Comparison of ENCODE assay signal across 11 cellular contexts in the genomic region with DNA sequence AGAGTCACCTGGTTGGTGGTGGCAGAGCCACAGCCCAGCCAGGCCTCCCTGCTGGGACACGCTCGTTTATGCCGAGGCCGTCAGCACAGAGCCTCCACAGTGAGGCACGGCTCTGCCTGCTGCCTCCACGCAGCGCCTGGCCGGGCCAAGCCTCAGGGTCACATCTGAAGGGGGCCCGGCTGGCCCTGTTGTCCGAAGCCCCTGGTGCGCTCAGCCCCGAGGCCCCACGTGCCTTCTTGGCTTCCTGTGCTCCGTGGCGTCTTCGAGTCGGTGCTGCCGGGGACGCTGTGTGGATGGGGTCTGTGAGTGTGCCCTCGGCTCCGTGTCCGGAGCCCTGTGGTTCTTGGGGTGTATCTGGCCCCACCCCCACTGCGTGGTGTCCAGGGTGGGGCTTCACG. TPM values are rescaled to one million over a fixed set of nuclear protein-coding genes. Genes with fewer than 3 reads are reported as not detected.
DNase-seq lines count a peak whose midpoint lies in the region; ATAC-seq, FAIRE-seq and TF ChIP-seq lines count a peak whose summit lies in the region.
"Had no signal": no experiment of that assay in that cellular context is flagged by ENCODE, and none has a peak within 500 bp of the region (broad histone marks: within the 10 kb centered on the region; RNA-seq: fewer than 3 reads in every experiment).

No MANE protein-coding gene starts in this region.

- H3K9ac ChIP-seq in rectal smooth muscle tissue (ENCODE audit: low read length): no peak overlapping the region

- ATAC-seq in A549: no peak
- no peak for ATAC-seq in gastroesophageal sphincter

- TF ChIP-seq RAD21 in A549 (conservative IDR thresholded peaks at IDR 0.05 in 1 of 2, IDR thresholded peaks at IDR 0.05 in 1 of 2): no peak

- no peak for TF ChIP-seq POLR2A in A549 (IDR thresholded peaks at IDR 0.05; ENCODE audit: low read length)
- TF ChIP-seq POLR2A in Peyer's patch (IDR thresholded peaks at IDR 0.05): no peak
- no peak for TF ChIP-seq POLR2A in gastroesophageal sphincter (IDR thresholded peaks at IDR 0.05)

- H3K4me3 ChIP-seq in A549 (no peak overlapping the region), Peyer's patch (peak overlapping the region in 1 of 4 donors; percentile 4), gastroesophageal sphincter (peak overlapping the region in 1 of 2 donors; percentile 20), rectal smooth muscle tissue (ENCODE audit: low read length) (no peak overlapping the region), foreskin fibroblast (ENCODE audit: low read depth in 1 of 2, low read length in 2 of 2) (no peak overlapping the region)

- H3K27ac ChIP-seq in A549: peak overlapping the region; percentile 47 to 83
- H3K27ac ChIP-seq in Peyer's patch: peak overlapping the region; percentile 61 to 90 (median 74)
- H3K27ac ChIP-seq in gastroesophageal sphincter: peak overlapping the region; percentile 14 to 86 (median 78)
- H3K27ac ChIP-seq in rectal smooth muscle tissue (ENCODE audit: low read depth, low read length): peak overlapping the region; percentile 49

- no peak for TF ChIP-seq CTCF in A549 (IDR thresholded peaks at IDR 0.05)
- TF ChIP-seq CTCF in Peyer's patch (IDR thresholded peaks at IDR 0.05): no peak
- TF ChIP-seq CTCF in gastroesophageal sphincter (IDR thresholded peaks at IDR 0.05): no peak
- no peak for TF ChIP-seq CTCF in foreskin fibroblast (IDR thresholded peaks at IDR 0.05; ENCODE audit: low read depth, low read length)

- no peak for FAIRE-seq in A549 (lab: Jason Lieb, UNC)

- H3K27me3 ChIP-seq in Peyer's patch: no peaks in the 10 kb centered on the region
- H3K27me3 ChIP-seq in gastroesophageal sphincter: no peaks in the 10 kb centered on the region
- H3K27me3 ChIP-seq in rectal smooth muscle tissue (ENCODE audit: control insufficient read depth, insufficient read depth, low read length): no peaks in the 10 kb centered on the region

- DNase-seq in A549 (ENCODE audit: low read depth in 1 of 2, low spot score in 1 of 2) (no peak), Peyer's patch (no peak), foreskin fibroblast (no peak)
- no peak for DNase-seq in stimulated activated CD4-positive, alpha-beta T cell treated with anti-CD3 and anti-CD28 coated beads, Interleukin-4, amount 100 ng/mL, for 4 hours
- no peak for DNase-seq in activated CD8-positive, alpha-beta memory T cell treated with anti-CD3 and anti-CD28 coated beads for 24 hours
- no peak for DNase-seq in activated CD4-positive, alpha-beta T cell treated with anti-CD3 and anti-CD28 coated beads, Interleukin-2, amount 50 U/mL, for 1 hour
- DNase-seq: effector memory CD4-positive, alpha-beta T cell; NCI-H1417 had no signal

- H3K36me3 ChIP-seq in Peyer's patch: no peaks in the 10 kb centered on the region
- no peaks in the 10 kb centered on the region for H3K36me3 ChIP-seq in gastroesophageal sphincter
- no peaks in the 10 kb centered on the region for H3K36me3 ChIP-seq in rectal smooth muscle tissue (ENCODE audit: control insufficient read depth, insufficient read depth, low read length)

- H3K9me3 ChIP-seq in A549: no peaks in the 10 kb centered on the region
- H3K9me3 ChIP-seq in Peyer's patch: no peaks in the 10 kb centered on the region
- no peaks in the 10 kb centered on the region for H3K9me3 ChIP-seq in gastroesophageal sphincter

- WGBS in A549 (ENCODE audit: missing lambda C conversion rate): 93% methylated on average over 16 of the region's 24 CpGs
- WGBS in gastroesophageal sphincter (ENCODE audit: low coverage in 1 of 2), 2 donors: 100% methylated on average over 1 of the region's 24 CpGs; no CpG with 5 or more reads in 1 of the 2 donors

- POLR2A ChIA-PET in A549 (lab: Yijun Ruan, JAX): interaction anchor here (0.6 kb wide), 1 partner anchor 13 kb away, joined by 3 read pairs; no protein-coding TSS in a partner anchor

- TF ChIP-seq EP300 in A549 (IDR thresholded peaks at IDR 0.05) (no peak), gastroesophageal sphincter (IDR thresholded peaks at IDR 0.05) (no peak)

- H3K4me2 ChIP-seq in A549: peak overlapping the region; percentile 26

- H3K4me1 ChIP-seq in A549 (peaks cover 46% of the 10 kb centered on the region), Peyer's patch (peaks cover 0 to 49% (median 6%) of the 10 kb centered on the region in 4 donors), gastroesophageal sphincter (peaks cover 0 to 69% (median 45%) of the 10 kb centered on the region in 3 donors), rectal smooth muscle tissue (ENCODE audit: control insufficient read depth, insufficient read depth, low read length) (peaks cover 18% of the 10 kb centered on the region)

- CTCF ChIA-PET in A549 (lab: Yijun Ruan, JAX): no interaction called here

TF ChIP-seq in A549, 52 proteins besides CTCF, POLR2A, EP300 and RAD21 (continues in another document):
- TF ChIP-seq REST (IDR thresholded peaks at IDR 0.05): no peak

RNA-seq across cellular contexts. Expression of gene TNFRSF6B, which starts 10.4 kb away (rescaled TPM):
- polyA plus RNA-seq in A549 (2011; rRNA removed) (0.20 and 0.22 TPM in 2 replicates), A549 (2017; fragmentation: RNase III; extraction: RNeasy Plus Mini Kit Qiagen cat#74134 plus additional on column Dnase treatment) (0.63 to 0.69 TPM (median 0.66 TPM) in 3 replicates)
- 2.3 and 4.3 TPM in 2 replicates for polyA plus RNA-seq in A549 (2012; cell fraction: cytosol; rRNA removed)
- 16.7 and 55.0 TPM in 2 replicates for polyA plus RNA-seq in A549 (2012; cell fraction: nucleus; rRNA removed)
- polyA minus RNA-seq in A549 (2011; rRNA and poly(A)+ RNA removed): not detected in 2 replicates
- total RNA-seq in Peyer's patch (1 to 10 TPM in 3 of 4 donors, not detected in 1; 2.1 to 4.2 (median 2.7) TPM), gastroesophageal sphincter (10 to 100 TPM in 3 of 4 donors, 1 to 10 TPM in 1; 8.9 to 27.8 (median 15.4) TPM)
- total RNA-seq: activated naive CD4-positive, alpha-beta T cell treated with anti-CD3 and anti-CD28 coated beads, Interleukin-2, amount 50 U/mL, for 72 hours had no signal

RNA-seq across cellular contexts. Expression of gene ARFRP1, which starts 21.7 kb away (rescaled TPM):
- polyA plus RNA-seq in A549 (2011; rRNA removed): 14.1 and 25.1 TPM in 2 replicates
- polyA plus RNA-seq in A549 (2012; cell fraction: cytosol; rRNA removed): 50.5 and 52.7 TPM in 2 replicates
- polyA plus RNA-seq in A549 (2012; cell fraction: nucleus; rRNA removed): 81.2 and 97.2 TPM in 2 replicates
- polyA plus RNA-seq in A549 (2017; fragmentation: RNase III; extraction: RNeasy Plus Mini Kit Qiagen cat#74134 plus additional on column Dnase treatment): 29.7 to 33.2 TPM (median 31.1 TPM) in 3 replicates
- 14.8 TPM in 2 replicates for polyA minus RNA-seq in A549 (2011; rRNA and poly(A)+ RNA removed)
- 10 to 100 TPM; 39.1 to 67.6 (median 46.3) TPM for total RNA-seq in Peyer's patch
- 10 to 100 TPM; 38.9 to 56.4 (median 49.0) TPM for total RNA-seq in gastroesophageal sphincter

RNA-seq across cellular contexts. Expression of gene ZGPAT, which starts 21.7 kb away (rescaled TPM):
- polyA plus RNA-seq in A549 (2011; rRNA removed) (9.2 and 9.5 TPM in 2 replicates), A549 (2017; fragmentation: RNase III; extraction: RNeasy Plus Mini Kit Qiagen cat#74134 plus additional on column Dnase treatment) (22.6 to 25.6 TPM (median 23.9 TPM) in 3 replicates)
- polyA plus RNA-seq in A549 (2012; cell fraction: cytosol; rRNA removed): 28.6 and 32.6 TPM in 2 replicates
- 98.7 and 141 TPM in 2 replicates for polyA plus RNA-seq in A549 (2012; cell fraction: nucleus; rRNA removed)
- polyA minus RNA-seq in A549 (2011; rRNA and poly(A)+ RNA removed): 8.8 and 10.6 TPM in 2 replicates
- total RNA-seq in Peyer's patch (10 to 100 TPM; 48.9 to 67.7 (median 54.7) TPM), gastroesophageal sphincter (10 to 100 TPM; 21.7 to 51.7 (median 32.9) TPM)

RNA-seq across cellular contexts. Expression of gene RTEL1, which starts 28.0 kb away (rescaled TPM):
- polyA plus RNA-seq in A549 (2011; rRNA removed): 12.6 and 13.5 TPM in 2 replicates
- 10.9 and 14.3 TPM in 2 replicates for polyA plus RNA-seq in A549 (2012; cell fraction: cytosol; rRNA removed)
- polyA plus RNA-seq in A549 (2012; cell fraction: nucleus; rRNA removed): 87.2 and 98.4 TPM in 2 replicates
- polyA plus RNA-seq in A549 (2017; fragmentation: RNase III; extraction: RNeasy Plus Mini Kit Qiagen cat#74134 plus additional on column Dnase treatment): 10.7 to 11.6 TPM (median 11.3 TPM) in 3 replicates
- polyA minus RNA-seq in A549 (2011; rRNA and poly(A)+ RNA removed): 34.4 and 37.9 TPM in 2 replicates
- total RNA-seq in Peyer's patch: 10 to 100 TPM; 25.6 to 61.1 (median 30.2) TPM
- total RNA-seq in gastroesophageal sphincter: 10 to 100 TPM in 3 of 4 donors, 1 to 10 TPM in 1; 7.1 to 43.7 (median 18.7) TPM

RNA-seq across cellular contexts. Expression of gene STMN3, which starts 32.9 kb away (rescaled TPM):
- 2.5 and 2.8 TPM in 2 replicates for polyA plus RNA-seq in A549 (2011; rRNA removed)
- polyA plus RNA-seq in A549 (2012; cell fraction: cytosol; rRNA removed): 9.2 and 14.4 TPM in 2 replicates
- polyA plus RNA-seq in A549 (2012; cell fraction: nucleus; rRNA removed): 14.7 and 18.5 TPM in 2 replicates
- polyA plus RNA-seq in A549 (2017; fragmentation: RNase III; extraction: RNeasy Plus Mini Kit Qiagen cat#74134 plus additional on column Dnase treatment): 3.2 to 5.0 TPM (median 3.8 TPM) in 3 replicates
- polyA minus RNA-seq in A549 (2011; rRNA and poly(A)+ RNA removed): 1.6 and 2.9 TPM in 2 replicates
- total RNA-seq in Peyer's patch: 10 to 100 TPM in 1 of 4 donors, 1 to 10 TPM in 3; 3.4 to 23.1 (median 5.6) TPM
- 10 to 100 TPM; 13.7 to 31.6 (median 17.0) TPM for total RNA-seq in gastroesophageal sphincter
